In the genomic region with DNA sequence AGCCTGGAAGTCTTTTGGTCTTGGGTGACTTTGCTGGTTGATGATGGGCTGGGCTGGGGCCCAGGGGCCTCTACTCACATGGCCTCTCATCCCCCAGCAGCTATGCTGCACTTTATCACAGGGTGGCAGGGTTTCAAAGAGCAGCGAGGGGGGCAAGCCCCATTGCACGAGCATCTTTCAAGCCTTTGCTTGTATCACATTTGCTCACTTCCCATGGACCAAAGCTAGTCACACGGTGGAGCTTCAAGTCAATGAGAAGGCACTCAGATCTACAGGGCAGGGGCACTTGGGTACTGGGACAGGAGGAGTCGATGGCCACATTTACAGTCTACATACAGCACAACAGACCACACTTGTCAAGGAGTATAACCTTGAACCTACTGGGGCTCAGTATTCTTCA, we compare ENCODE assay signal across 7 cellular contexts.
DNase-seq lines count a peak whose midpoint lies in the region; ATAC-seq and TF ChIP-seq lines count a peak whose summit lies in the region.
"Not testable (repeated sequence)": the region's sequence is repeated elsewhere in the genome, so short reads cannot be mapped to it uniquely, and the experiment has no call there.

No MANE protein-coding gene starts in this region.

- WGBS in spleen, 5 donors, result 77 to 84% (median 81%) methylated on average over 4 of the region's 4 CpGs

- ATAC-seq in activated CD4-positive, alpha-beta T cell treated with anti-CD3 and anti-CD28 coated beads for 36 hours, result peak; percentile 53
- ATAC-seq in effector memory CD8-positive, alpha-beta T cell (replicated peaks), result not testable (repeated sequence)
- ATAC-seq in natural killer cell treated with Interleukin-12 subunit alpha and Interleukin-12 subunit beta and Interleukin-15 and Interleukin-18, amount 100 ng/mL, for 72 hours, result peak in 1 of 2 donors; percentile 45

- peaks cover 14 to 26% (median 20%) of the 10 kb centered on the region in 3 donors for H3K4me1 Mint-ChIP-seq in CD8-positive, alpha-beta memory T cell
- H3K4me1 Mint-ChIP-seq in activated CD4-positive, alpha-beta T cell treated with anti-CD3 and anti-CD28 coated beads for 36 hours, result peaks cover 33% of the 10 kb centered on the region
- peaks cover 26% of the 10 kb centered on the region for H3K4me1 Mint-ChIP-seq in activated naive CD4-positive, alpha-beta T cell treated with anti-CD3 and anti-CD28 coated beads for 36 hours (ENCODE audit: low read depth)
- H3K4me1 Mint-ChIP-seq in effector memory CD8-positive, alpha-beta T cell (ENCODE audit: low read depth in 2 of 2), result peaks cover 9 to 19% of the 10 kb centered on the region in 2 donors
- H3K4me1 Mint-ChIP-seq in natural killer cell treated with Interleukin-12 subunit alpha and Interleukin-12 subunit beta and Interleukin-15 and Interleukin-18, amount 100 ng/mL, for 72 hours (ENCODE audit: low read depth in 2 of 2), result peaks cover 16 to 19% of the 10 kb centered on the region in 2 donors

- peak in 1 of 5 donors; percentile 7 for DNase-seq in CD8-positive, alpha-beta memory T cell
- peak; percentile 6 for DNase-seq in NB4 (ENCODE audit: low read depth)
- DNase-seq in activated CD4-positive, alpha-beta T cell treated with anti-CD3 and anti-CD28 coated beads for 36 hours, result peak; percentile 9
- DNase-seq in activated naive CD4-positive, alpha-beta T cell treated with anti-CD3 and anti-CD28 coated beads for 36 hours, result peak; percentile 33
- DNase-seq in effector memory CD8-positive, alpha-beta T cell; natural killer cell treated with Interleukin-12 subunit alpha and Interleukin-12 subunit beta and Interleukin-15 and Interleukin-18, amount 100 ng/mL, for 72 hours (ENCODE audit: low spot score); spleen: not testable (repeated sequence)

- H3K9me3 ChIP-seq in CD8-positive, alpha-beta memory T cell (ENCODE audit: low read length); spleen: not testable (repeated sequence)

- POLR2A ChIA-PET in CD8-positive, alpha-beta memory T cell (lab: Charles Lee); activated CD4-positive, alpha-beta T cell treated with anti-CD3 and anti-CD28 coated beads for 36 hours (lab: Charles Lee): not testable (repeated sequence)

- H3K4me3 Mint-ChIP-seq in CD8-positive, alpha-beta memory T cell, result peak overlapping the region in 1 of 7 donors; percentile 41
- not testable (repeated sequence) for H3K4me3 Mint-ChIP-seq in activated CD4-positive, alpha-beta T cell treated with anti-CD3 and anti-CD28 coated beads for 36 hours; activated naive CD4-positive, alpha-beta T cell treated with anti-CD3 and anti-CD28 coated beads for 36 hours; effector memory CD8-positive, alpha-beta T cell; natural killer cell treated with Interleukin-12 subunit alpha and Interleukin-12 subunit beta and Interleukin-15 and Interleukin-18, amount 100 ng/mL, for 72 hours

- H3K4me3 ChIP-seq in CD8-positive, alpha-beta memory T cell (ENCODE audit: low read length); NB4 (ENCODE audit: low read depth, low read length); spleen: not testable (repeated sequence)

- H3K36me3 ChIP-seq in CD8-positive, alpha-beta memory T cell (ENCODE audit: insufficient read depth, low read length), result not testable (repeated sequence)
- peaks cover 0 to 50% (median 0%) of the 10 kb centered on the region in 6 donors for H3K36me3 ChIP-seq in spleen

- not testable (repeated sequence) for H3K4me1 ChIP-seq in CD8-positive, alpha-beta memory T cell (ENCODE audit: insufficient read depth, low read length)
- H3K4me1 ChIP-seq in spleen, result peaks cover 0 to 19% (median 4%) of the 10 kb centered on the region in 6 donors

- H3K27ac Mint-ChIP-seq in CD8-positive, alpha-beta memory T cell, result peak overlapping the region; percentile 25 to 93 (median 82)
- peak overlapping the region; percentile 40 for H3K27ac Mint-ChIP-seq in activated CD4-positive, alpha-beta T cell treated with anti-CD3 and anti-CD28 coated beads for 36 hours
- not testable (repeated sequence) for H3K27ac Mint-ChIP-seq in activated naive CD4-positive, alpha-beta T cell treated with anti-CD3 and anti-CD28 coated beads for 36 hours
- peak overlapping the region; percentile 63 to 89 for H3K27ac Mint-ChIP-seq in effector memory CD8-positive, alpha-beta T cell
- peak overlapping the region; percentile 41 to 76 for H3K27ac Mint-ChIP-seq in natural killer cell treated with Interleukin-12 subunit alpha and Interleukin-12 subunit beta and Interleukin-15 and Interleukin-18, amount 100 ng/mL, for 72 hours

- not testable (repeated sequence) for H3K27ac ChIP-seq in CD8-positive, alpha-beta memory T cell (ENCODE audit: low read depth, low read length)
- peak overlapping the region in 5 of 8 donors; percentile 10 to 79 (median 40) for H3K27ac ChIP-seq in spleen

- H3K27me3 Mint-ChIP-seq in CD8-positive, alpha-beta memory T cell; activated CD4-positive, alpha-beta T cell treated with anti-CD3 and anti-CD28 coated beads for 36 hours; activated naive CD4-positive, alpha-beta T cell treated with anti-CD3 and anti-CD28 coated beads for 36 hours (ENCODE audit: low read depth); effector memory CD8-positive, alpha-beta T cell; natural killer cell treated with Interleukin-12 subunit alpha and Interleukin-12 subunit beta and Interleukin-15 and Interleukin-18, amount 100 ng/mL, for 72 hours: not testable (repeated sequence)

- intact Hi-C loops in activated CD4-positive, alpha-beta T cell treated with anti-CD3 and anti-CD28 coated beads for 36 hours (cut with DNase I, micrococcal nuclease); activated naive CD4-positive, alpha-beta T cell treated with anti-CD3 and anti-CD28 coated beads for 36 hours (cut with micrococcal nuclease); spleen (cut with DNase I; ENCODE audit: low total_unique reads): not testable (repeated sequence)

- TF ChIP-seq CTCF in NB4 (IDR thresholded peaks at IDR 0.05; ENCODE audit: low read depth, low read length); spleen (IDR thresholded peaks at IDR 0.05 in 8 of 11, conservative IDR thresholded peaks at IDR 0.05 in 3 of 11): not testable (repeated sequence)

- CTCF ChIA-PET in CD8-positive, alpha-beta memory T cell (lab: Charles Lee); activated CD4-positive, alpha-beta T cell treated with anti-CD3 and anti-CD28 coated beads for 36 hours (lab: Charles Lee); activated naive CD4-positive, alpha-beta T cell treated with anti-CD3 and anti-CD28 coated beads for 36 hours (lab: Charles Lee): not testable (repeated sequence)

- H3K9me3 Mint-ChIP-seq in CD8-positive, alpha-beta memory T cell; activated naive CD4-positive, alpha-beta T cell treated with anti-CD3 and anti-CD28 coated beads for 36 hours; effector memory CD8-positive, alpha-beta T cell; natural killer cell treated with Interleukin-12 subunit alpha and Interleukin-12 subunit beta and Interleukin-15 and Interleukin-18, amount 100 ng/mL, for 72 hours: not testable (repeated sequence)
- H3K9me3 Mint-ChIP-seq in activated CD4-positive, alpha-beta T cell treated with anti-CD3 and anti-CD28 coated beads for 36 hours (ENCODE audit: low read depth), result peaks cover 11% of the 10 kb centered on the region

- not testable (repeated sequence) for TF ChIP-seq POLR2A in NB4 (IDR thresholded peaks at IDR 0.05; ENCODE audit: extremely low read depth, insufficient read length); spleen (IDR thresholded peaks at IDR 0.05)

- H3K36me3 Mint-ChIP-seq in CD8-positive, alpha-beta memory T cell, result peaks cover 9 to 47% (median 29%) of the 10 kb centered on the region in 3 donors
- peaks cover 39% of the 10 kb centered on the region for H3K36me3 Mint-ChIP-seq in activated CD4-positive, alpha-beta T cell treated with anti-CD3 and anti-CD28 coated beads for 36 hours (ENCODE audit: low read depth)
- peaks cover 40% of the 10 kb centered on the region for H3K36me3 Mint-ChIP-seq in activated naive CD4-positive, alpha-beta T cell treated with anti-CD3 and anti-CD28 coated beads for 36 hours (ENCODE audit: low read depth)
- peaks cover 14% of the 10 kb centered on the region for H3K36me3 Mint-ChIP-seq in effector memory CD8-positive, alpha-beta T cell (ENCODE audit: insufficient read depth)
- not testable (repeated sequence) for H3K36me3 Mint-ChIP-seq in natural killer cell treated with Interleukin-12 subunit alpha and Interleukin-12 subunit beta and Interleukin-15 and Interleukin-18, amount 100 ng/mL, for 72 hours

- H3K27me3 ChIP-seq in CD8-positive, alpha-beta memory T cell (ENCODE audit: insufficient read depth, low read length, poor library complexity, severe bottlenecking); spleen (replicated peaks in 1 of 7): not testable (repeated sequence)
